In the genomic region with DNA sequence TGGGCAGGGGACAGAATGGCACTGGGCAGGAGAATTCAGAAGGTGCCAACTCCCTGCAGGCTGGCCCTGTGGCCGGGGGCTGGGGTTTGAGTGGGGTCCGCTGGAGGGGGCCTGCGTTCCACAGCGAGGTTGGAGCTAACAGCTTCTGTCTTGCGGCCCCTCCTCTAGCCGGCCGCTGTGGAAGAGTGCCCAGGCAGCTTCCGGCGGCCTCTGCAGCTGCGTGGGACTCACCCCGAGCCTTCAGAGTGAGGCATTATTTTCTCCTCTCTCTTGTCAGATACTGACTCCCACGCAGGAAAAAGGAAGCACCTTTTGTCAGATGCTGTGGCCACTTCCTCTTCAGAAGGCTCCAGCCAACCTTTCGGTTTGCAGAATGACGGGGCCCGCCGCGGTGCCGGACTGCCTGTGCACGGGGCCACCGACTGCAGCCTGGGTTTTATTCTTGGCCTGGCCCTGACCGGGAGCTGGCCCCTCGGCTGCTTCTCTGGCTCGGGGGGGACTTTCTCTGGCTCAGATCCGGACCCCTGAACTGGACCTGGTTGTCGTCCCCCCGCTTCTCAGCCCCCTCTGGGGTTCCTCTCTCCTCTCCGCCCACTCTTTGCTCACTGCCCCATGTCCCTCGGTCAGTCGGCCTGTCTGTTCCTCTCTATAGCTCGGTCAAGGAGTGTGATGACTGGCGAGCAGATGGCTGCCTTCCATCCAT, we compare ENCODE assay signal across 8 cellular contexts. TPM values are rescaled to one million over a fixed set of nuclear protein-coding genes. Genes with fewer than 3 reads are reported as not detected.
A peak's percentile ranks its signal among the peaks of the same experiment; 100 is the strongest.
DNase-seq lines count a peak whose midpoint lies in the region; ATAC-seq, FAIRE-seq and TF ChIP-seq lines count a peak whose summit lies in the region.

No MANE protein-coding gene starts in this region.

- dilution Hi-C loops in endothelial cell of umbilical vein (cut with MboI; ENCODE audit: extremely low pct_ligation_motif_present, low sequenced_read_pairs), result no loop called here

- peak; percentile 91 for ATAC-seq in GM19397 (IDR thresholded peaks at IDR 0.05; ENCODE audit: unreplicated experiment)
- ATAC-seq in HG03442 (IDR thresholded peaks at IDR 0.05; ENCODE audit: unreplicated experiment), result peak; percentile 86

- peaks cover 19% of the 10 kb centered on the region for H3K4me1 ChIP-seq in endothelial cell of umbilical vein (ENCODE audit: control insufficient read depth, extremely low read depth, insufficient read depth, low read length)

- no peaks in the 10 kb centered on the region for H3K9me3 ChIP-seq in endothelial cell of umbilical vein (replicated peaks; ENCODE audit: control insufficient read depth, insufficient read depth, low read length)

- peak overlapping the region; percentile 83 for H2AFZ ChIP-seq in endothelial cell of umbilical vein (ENCODE audit: low read depth, low read length)

- H4K20me1 ChIP-seq in endothelial cell of umbilical vein (replicated peaks; ENCODE audit: control insufficient read depth, extremely low read depth, insufficient read depth, low read length), result no peaks in the 10 kb centered on the region

- H3K4me2 ChIP-seq in endothelial cell of umbilical vein (ENCODE audit: insufficient read depth, low read length), result peak overlapping the region; percentile 59

- H3K36me3 ChIP-seq in endothelial cell of umbilical vein (ENCODE audit: control insufficient read depth in 2 of 2, extremely low read depth in 1 of 2, insufficient read depth in 2 of 2, low read length in 2 of 2), result no peaks in the 10 kb centered on the region

- no TSS peak for BruUV-seq in endothelial cell of umbilical vein (replicated peaks; lab: Mats Ljungman, UMichigan)

- peak overlapping the region; percentile 53 for H3K27ac ChIP-seq in endothelial cell of umbilical vein (ENCODE audit: insufficient read depth, low read depth, low read length)

- POLR2A ChIA-PET in endothelial cell of umbilical vein (lab: Charles Lee), result no interaction called here

- intact Hi-C loops in endothelial cell of umbilical vein (cut with micrococcal nuclease), result loop anchor here (1.0 to 2.0 kb wide), 3 partner anchors 23 to 58 kb away; no protein-coding TSS in a partner anchor

- peak overlapping the region; percentile 33 for H3K9ac ChIP-seq in endothelial cell of umbilical vein (replicated peaks; ENCODE audit: extremely low read depth, insufficient read depth, low read length)

- peak; percentile 71 for DNase-seq in activated CD4-positive, alpha-beta T cell treated with anti-CD3 and anti-CD28 coated beads for 48 hours
- DNase-seq in endothelial cell of umbilical vein (ENCODE audit: low read depth, low spot score) (peak; percentile 77), pons (ENCODE audit: low spot score) (peak; percentile 83), DMS153 (lab: John Stamatoyannopoulos, UW) (no peak), NCI-H1105 treated with DMSO at 0.1 percent for 48 hours (lab: John Stamatoyannopoulos, UW) (no peak), dedifferentiated amniotic fluid mesenchymal stem cell (ENCODE audit: extremely low spot score) (no peak)

- FAIRE-seq in endothelial cell of umbilical vein (lab: Jason Lieb, UNC), result peak; percentile 54

- no peak for TF ChIP-seq POLR2A in endothelial cell of umbilical vein (IDR thresholded peaks at IDR 0.05; ENCODE audit: low read depth, low read length)

- no peaks in the 10 kb centered on the region for H3K9me1 ChIP-seq in endothelial cell of umbilical vein (replicated peaks; ENCODE audit: control insufficient read depth, extremely low read depth, insufficient read depth, low read length)

- no peaks in the 10 kb centered on the region for H3K27me3 ChIP-seq in endothelial cell of umbilical vein (ENCODE audit: control insufficient read depth in 2 of 2, insufficient read depth in 2 of 2, low read length in 2 of 2)

- peak in 1 of 2 donors; percentile 22 for TF ChIP-seq CTCF in endothelial cell of umbilical vein (IDR thresholded peaks at IDR 0.05; ENCODE audit: extremely low read depth in 1 of 2, insufficient read depth in 1 of 2, low read depth in 1 of 2, low read length in 2 of 2)

- no peaks in the 10 kb centered on the region for H3K79me2 ChIP-seq in endothelial cell of umbilical vein (ENCODE audit: control insufficient read depth, insufficient read depth, low read length)

- CTCF ChIA-PET in endothelial cell of umbilical vein (lab: Charles Lee), result interaction anchor here (0.7 to 1.9 kb wide), 8 partner anchors 9 to 151 kb away, joined by 3 to 15 read pairs (median 4); no protein-coding TSS in a partner anchor

- H3K4me3 ChIP-seq in endothelial cell of umbilical vein (replicated peaks in 1 of 3; ENCODE audit: insufficient read depth in 1 of 3, low read depth in 1 of 3, low read length in 3 of 3), result peak overlapping the region in 1 of 3 experiments; percentile 12

TF ChIP-seq in endothelial cell of umbilical vein, 7 proteins besides CTCF, POLR2A, EP300 and RAD21:
- TF ChIP-seq FOS (IDR thresholded peaks at IDR 0.05; ENCODE audit: borderline replicate concordance, insufficient read depth, low read length) (peak; percentile 15), GATA2 (IDR thresholded peaks at IDR 0.05; ENCODE audit: insufficient read depth, insufficient read length, low read depth, low read length) (no peak)

RNA-seq across cellular contexts. Expression of gene ARHGAP25, which starts 40.1 kb away (rescaled TPM):
- total RNA-seq in endothelial cell of umbilical vein, result 1.2 and 2.0 TPM in 2 replicates
- polyA plus RNA-seq in endothelial cell of umbilical vein, result 0.50 and 0.64 TPM in 2 replicates
- polyA plus RNA-seq in endothelial cell of umbilical vein (2011; cell fraction: cytosol; rRNA removed), result 0.66 and 0.68 TPM in 2 replicates
- 0.58 and 0.60 TPM in 2 replicates for polyA plus RNA-seq in endothelial cell of umbilical vein (2011; cell fraction: nucleus; rRNA removed)
- 0.28 and 0.31 TPM in 2 replicates for polyA plus RNA-seq in endothelial cell of umbilical vein (2012)
- 0.64 and 0.83 TPM in 2 replicates for polyA minus RNA-seq in endothelial cell of umbilical vein
- not detected for polyA minus RNA-seq in endothelial cell of umbilical vein (2011; cell fraction: cytosol; rRNA and poly(A)+ RNA removed)
- polyA minus RNA-seq in endothelial cell of umbilical vein (2011; cell fraction: nucleus; rRNA and poly(A)+ RNA removed), result 1.4 and 1.9 TPM in 2 replicates

Comparison
In these comparisons a context has a peak if more than half of its experiments do, and no peak if none do; other contexts are left out.
1. DNase-seq: peak in activated CD4-positive, alpha-beta T cell treated with anti-CD3 and anti-CD28 coated beads for 48 hours (single experiment), endothelial cell of umbilical vein (single experiment) and pons (single experiment); none in DMS153 (single experiment), NCI-H1105 treated with DMSO at 0.1 percent for 48 hours (single experiment) and dedifferentiated amniotic fluid mesenchymal stem cell (single experiment).